In the genomic region with DNA sequence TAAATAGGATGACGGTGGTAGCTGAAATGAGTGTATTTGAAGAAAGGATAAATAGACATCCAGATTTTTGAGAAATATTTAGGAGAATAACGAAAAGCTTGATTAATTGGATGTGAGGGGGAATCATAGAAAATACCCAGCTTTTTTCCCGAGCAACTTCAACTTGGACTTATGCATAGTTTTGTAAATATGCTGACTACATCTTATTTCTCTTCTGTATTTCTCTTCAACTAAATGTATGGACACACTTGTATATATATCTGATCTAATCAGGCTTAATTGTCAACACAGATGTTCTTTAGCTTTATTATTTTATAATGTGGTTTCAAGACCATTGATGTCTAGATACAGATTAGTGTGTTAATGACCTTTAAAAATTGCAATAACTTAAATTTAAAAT, we compare ENCODE assay signal across 33 cellular contexts.
"Had no signal": no experiment of that assay in that cellular context is flagged by ENCODE, and none has a peak within 500 bp of the region (broad histone marks: within the 10 kb centered on the region; RNA-seq: fewer than 3 reads in every experiment).

No MANE protein-coding gene starts in this region.

- H3K4me3 ChIP-seq: adrenal gland, ascending aorta, body of pancreas, breast epithelium, cardiac muscle cell had no signal

- FAIRE-seq: astrocyte, bronchial epithelial cell had no signal

- H3K27ac ChIP-seq: adrenal gland, ascending aorta, body of pancreas, brain microvascular endothelial cell, breast epithelium, cardiac muscle cell had no signal

- H3K36me3 ChIP-seq: adrenal gland, ascending aorta, brain microvascular endothelial cell, breast epithelium, cardiac muscle cell had no signal

- DNase-seq: activated effector memory CD4-positive, alpha-beta T cell treated with anti-CD3 and anti-CD28 coated beads, Interleukin-2, amount 50 U/mL, for 16 hours; activated effector memory CD4-positive, alpha-beta T cell treated with Interleukin-2 at 50 U/mL for 16 hours; activated gamma-delta T cell; activated gamma-delta T cell treated with Interleukin-2 at 50 U/mL for 16 hours; activated naive CD4-positive, alpha-beta T cell; activated naive CD4-positive, alpha-beta T cell treated with anti-CD3 and anti-CD28 coated beads for 36 hours; activated naive CD4-positive, alpha-beta T cell treated with anti-CD3 and anti-CD28 coated beads, Interleukin-2, amount 10 ng/mL, durations not matched to agents 7 days and 5 days; activated naive CD4-positive, alpha-beta T cell treated with anti-CD3 and anti-CD28 coated beads, Interleukin-2, amount 50 U/mL, for 16 hours; activated naive CD4-positive, alpha-beta T cell treated with Interleukin-2 at 50 U/mL for 16 hours; activated naive CD8-positive, alpha-beta T cell treated with anti-CD3 and anti-CD28 coated beads for 36 hours; activated naive CD8-positive, alpha-beta T cell treated with anti-CD3 and anti-CD28 coated beads, Interleukin-2, amount 10 ng/mL, durations not matched to agents 7 days and 5 days; activated naive CD8-positive, alpha-beta T cell treated with anti-CD3 and anti-CD28 coated beads, Interleukin-2, amount 50 U/mL, for 24 hours; activated T-cell treated with anti-CD3 and anti-CD28 coated beads, Interleukin-2, amount 50 U/mL, for 24 hours; activated T-cell treated with anti-CD3 and anti-CD28 coated beads, Interleukin-2, amount 50 U/mL, for 4 hours; activated T-cell treated with anti-CD3 and anti-CD28 coated beads, Interleukin-2, amount 50 U/mL, for 48 hours; activated T-cell treated with anti-CD3 and anti-CD28 coated beads, Interleukin-2, amount 50 U/mL, for 72 hours; adrenal gland; amniotic stem cell; amygdala; anterior cingulate cortex; aorta; body of pancreas; brain microvascular endothelial cell; caudate nucleus; central memory CD4-positive, alpha-beta T cell; cerebellar nuclear complex had no signal

- H3K4me1 ChIP-seq: adrenal gland, ascending aorta, body of pancreas, breast epithelium had no signal

- ATAC-seq: activated naive CD4-positive, alpha-beta T cell treated with anti-CD3 and anti-CD28 coated beads, Interleukin-2, amount 50 U/mL, for 72 hours; activated naive CD8-positive, alpha-beta T cell treated with anti-CD3 and anti-CD28 coated beads, Interleukin-2, amount 50 U/mL, for 24 hours; activated T-cell treated with anti-CD3 and anti-CD28 coated beads, Interleukin-2, amount 50 U/mL, for 4 hours; activated T-cell treated with anti-CD3 and anti-CD28 coated beads, Interleukin-2, amount 50 U/mL, for 72 hours; activated T-helper 17 cell treated with anti-CD3 and anti-CD28 coated beads, Interleukin-2, amount 50 U/mL, for 72 hours; body of pancreas had no signal

- H3K9me3 ChIP-seq: adrenal gland, ascending aorta, body of pancreas, breast epithelium had no signal

- H3K27me3 ChIP-seq: adrenal gland, ascending aorta, body of pancreas, brain microvascular endothelial cell, breast epithelium, cardiac muscle cell had no signal
